ENCODE assay signal across 1 cellular context in the genomic region with DNA sequence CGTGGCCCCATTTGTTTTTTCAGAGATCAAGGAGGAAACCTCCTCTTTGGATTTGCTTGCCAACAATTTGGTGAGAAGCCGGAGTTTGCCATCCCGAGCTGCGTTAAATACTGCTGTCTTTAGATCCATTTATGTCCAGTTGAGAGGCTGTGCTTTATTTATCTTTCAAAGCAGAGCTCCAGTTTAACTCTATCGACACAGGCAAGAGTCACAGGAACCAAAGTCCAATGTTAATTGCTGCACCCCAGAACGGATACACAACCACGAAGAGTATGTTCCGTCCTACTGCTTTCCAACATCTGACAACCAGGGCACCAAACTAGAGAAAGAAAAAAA.
A peak's percentile ranks its signal among the peaks of the same experiment; 100 is the strongest.
TF ChIP-seq lines count a peak whose summit lies in the region.

No MANE protein-coding gene starts in this region.

TF ChIP-seq in GM12878, 131 proteins besides CTCF, POLR2A, EP300 and RAD21:
- TF ChIP-seq, protein P1, sequence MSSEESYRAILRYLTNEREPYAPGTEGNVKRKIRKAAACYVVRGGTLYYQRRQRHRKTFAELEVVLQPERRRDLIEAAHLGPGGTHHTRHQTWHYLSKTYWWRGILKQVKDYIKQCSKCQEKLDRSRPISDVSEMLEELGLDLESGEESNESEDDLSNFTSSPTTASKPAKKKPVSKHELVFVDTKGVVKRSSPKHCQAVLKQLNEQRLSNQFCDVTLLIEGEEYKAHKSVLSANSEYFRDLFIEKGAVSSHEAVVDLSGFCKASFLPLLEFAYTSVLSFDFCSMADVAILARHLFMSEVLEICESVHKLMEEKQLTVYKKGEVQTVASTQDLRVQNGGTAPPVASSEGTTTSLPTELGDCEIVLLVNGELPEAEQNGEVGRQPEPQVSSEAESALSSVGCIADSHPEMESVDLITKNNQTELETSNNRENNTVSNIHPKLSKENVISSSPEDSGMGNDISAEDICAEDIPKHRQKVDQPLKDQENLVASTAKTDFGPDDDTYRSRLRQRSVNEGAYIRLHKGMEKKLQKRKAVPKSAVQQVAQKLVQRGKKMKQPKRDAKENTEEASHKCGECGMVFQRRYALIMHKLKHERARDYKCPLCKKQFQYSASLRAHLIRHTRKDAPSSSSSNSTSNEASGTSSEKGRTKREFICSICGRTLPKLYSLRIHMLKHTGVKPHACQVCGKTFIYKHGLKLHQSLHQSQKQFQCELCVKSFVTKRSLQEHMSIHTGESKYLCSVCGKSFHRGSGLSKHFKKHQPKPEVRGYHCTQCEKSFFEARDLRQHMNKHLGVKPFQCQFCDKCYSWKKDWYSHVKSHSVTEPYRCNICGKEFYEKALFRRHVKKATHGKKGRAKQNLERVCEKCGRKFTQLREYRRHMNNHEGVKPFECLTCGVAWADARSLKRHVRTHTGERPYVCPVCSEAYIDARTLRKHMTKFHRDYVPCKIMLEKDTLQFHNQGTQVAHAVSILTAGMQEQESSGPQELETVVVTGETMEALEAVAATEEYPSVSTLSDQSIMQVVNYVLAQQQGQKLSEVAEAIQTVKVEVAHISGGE (CRISPR knock-in tag; IDR thresholded peaks at IDR 0.05): 0 out of 2 replicates have a peak, but pooled peaks have one; percentile 29
- no peak for TF ChIP-seq GATAD2B (conservative IDR thresholded peaks at IDR 0.05; ENCODE audit: low read depth)
